In the genomic region with DNA sequence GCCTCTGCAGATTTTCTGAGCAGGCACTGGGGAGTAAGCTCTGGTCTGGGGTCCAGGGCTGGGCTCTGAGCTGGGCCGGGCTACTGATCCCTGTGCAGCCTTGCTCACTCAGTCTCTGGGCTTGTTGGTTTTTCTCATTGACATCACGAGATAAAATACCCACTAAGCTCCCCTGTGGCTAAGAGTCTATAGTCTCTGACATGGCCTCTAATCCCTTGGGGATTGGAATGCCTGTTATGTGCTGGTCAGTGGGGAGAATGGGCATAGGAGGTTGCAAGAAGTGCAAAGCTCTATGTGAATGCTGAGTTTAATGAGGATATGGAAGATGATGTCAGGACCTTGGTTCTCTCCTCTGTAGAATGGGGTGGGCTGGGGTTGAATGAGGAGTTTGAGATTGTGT, we compare ENCODE assay signal across 1 cellular context.
TF ChIP-seq lines count a peak whose summit lies in the region.

No MANE protein-coding gene starts in this region.

TF ChIP-seq in H1, 55 proteins besides CTCF, POLR2A, EP300 and RAD21:
- TF ChIP-seq TAF7 (optimal IDR thresholded peaks at IDR 0.05; ENCODE audit: borderline replicate concordance, low read depth, low read length): no peak
- TF ChIP-seq SP1 (IDR thresholded peaks at IDR 0.05; ENCODE audit: low read depth, low read length): no peak
- no peak for TF ChIP-seq FOSL1 (IDR thresholded peaks at IDR 0.05; ENCODE audit: insufficient read depth, low read depth, low read length)
- peak; percentile 65; the same call in 1 of the 2 replicates for TF ChIP-seq TEAD4 (IDR thresholded peaks at IDR 0.05; ENCODE audit: low read depth, low read length)
